ENCODE assay signal across 5 cellular contexts in genomic region chr9:113781381-113781780, GRCh38.
"Had no signal": no experiment of that assay in that cellular context is flagged by ENCODE, and none has a peak within 500 bp of the region (broad histone marks: within the 10 kb centered on the region; RNA-seq: fewer than 3 reads in every experiment).

No MANE protein-coding gene starts in this region.

- H3K4me3 ChIP-seq: GM23338, K562 had no signal

- H3K4me3 Mint-ChIP-seq: GM23338 had no signal

- H3K9me3 Mint-ChIP-seq: GM23338 had no signal

- H3K27ac Mint-ChIP-seq: GM23338 had no signal

- ATAC-seq: K562 had no signal

- DNase-seq: H7, HCEC 1CT, IMR-90 had no signal
